ENCODE assay signal across 16 cellular contexts in the genomic region with DNA sequence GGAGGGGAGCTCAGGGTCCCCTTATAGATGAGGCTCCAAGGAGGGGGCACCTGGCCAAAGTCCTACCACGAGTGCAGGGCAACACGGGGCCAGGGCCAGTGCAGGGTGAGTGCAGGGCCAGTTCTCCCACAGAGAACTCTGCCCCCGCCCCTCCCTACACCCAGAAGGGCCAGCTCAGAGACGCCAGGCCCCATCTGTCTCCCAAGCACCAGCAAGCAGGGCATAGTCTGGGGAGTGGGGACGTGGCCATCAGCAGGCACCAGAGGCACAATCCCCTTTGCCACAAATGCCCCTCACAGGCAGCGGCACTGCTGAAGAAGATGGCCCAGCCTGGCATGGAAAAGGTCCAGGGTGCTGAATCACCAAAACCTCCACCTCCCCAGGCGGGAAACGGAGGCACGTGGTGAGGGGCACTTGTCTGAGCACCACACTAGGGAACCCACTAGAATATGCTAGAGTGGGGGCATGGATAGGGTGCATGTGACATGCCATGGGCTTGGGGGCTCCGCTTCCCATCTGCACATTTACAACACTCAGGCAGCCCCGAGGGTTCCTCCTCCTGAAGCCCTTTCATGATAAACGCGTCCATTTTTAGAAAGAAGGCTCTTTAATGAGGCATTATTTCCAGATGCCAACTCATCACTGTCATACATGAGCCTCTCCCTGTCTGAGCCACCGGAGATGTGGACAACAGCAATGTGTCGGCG. TPM values are rescaled to one million over a fixed set of nuclear protein-coding genes. Genes with fewer than 3 reads are reported as not detected.
"Had no signal": no experiment of that assay in that cellular context is flagged by ENCODE, and none has a peak within 500 bp of the region (broad histone marks: within the 10 kb centered on the region; RNA-seq: fewer than 3 reads in every experiment).

No MANE protein-coding gene starts in this region.

- H3K9me3 ChIP-seq: esophagus squamous epithelium, neutrophil, right atrium auricular region had no signal

- DNase-seq: activated CD4-positive, alpha-beta memory T cell treated with anti-CD3 and anti-CD28 coated beads, Interleukin-2, amount 10 ng/mL, durations not matched to agents 7 days and 5 days; activated CD4-positive, alpha-beta T cell treated with anti-CD3 and anti-CD28 coated beads for 36 hours; activated gamma-delta T cell treated with Interleukin-2 at 50 U/mL for 16 hours; activated naive CD8-positive, alpha-beta T cell treated with anti-CD3 and anti-CD28 coated beads for 36 hours; activated T-cell treated with anti-CD3 and anti-CD28 coated beads, Interleukin-2, amount 50 U/mL, for 48 hours; anterior cingulate cortex; esophagus squamous epithelium; foreskin fibroblast; immature natural killer cell; left cardiac atrium; naive B cell; posterior cingulate gyrus; T-cell; T1000 had no signal

- H3K36me3 ChIP-seq: neutrophil, right atrium auricular region had no signal

- H3K4me3 ChIP-seq: esophagus squamous epithelium, right atrium auricular region had no signal

- H3K27me3 ChIP-seq: esophagus squamous epithelium, right atrium auricular region had no signal

- H3K27ac ChIP-seq: neutrophil, right atrium auricular region had no signal

RNA-seq across cellular contexts. Expression of gene HHIPL1, which starts 58.7 kb away (rescaled TPM):
- polyA plus RNA-seq: immature natural killer cell had no signal
